In genomic region chr1:229420765-229421164, GRCh38 we compare ENCODE assay signal across 17 cellular contexts.
DNase-seq lines count a peak whose midpoint lies in the region; ATAC-seq, FAIRE-seq and TF ChIP-seq lines count a peak whose summit lies in the region.
"Had no signal": no experiment of that assay in that cellular context is flagged by ENCODE, and none has a peak within 500 bp of the region (broad histone marks: within the 10 kb centered on the region; RNA-seq: fewer than 3 reads in every experiment).

No MANE protein-coding gene starts in this region.

- H4K20me1 ChIP-seq in DND-41 (ENCODE audit: insufficient read depth, low read length), result no peaks in the 10 kb centered on the region
- no peaks in the 10 kb centered on the region for H4K20me1 ChIP-seq in MM.1S (ENCODE audit: insufficient read depth, low read length)

- TF ChIP-seq CTCF in 22Rv1 (IDR thresholded peaks at IDR 0.05), result peak; percentile 49
- peak; percentile 25 for TF ChIP-seq CTCF in DND-41 (IDR thresholded peaks at IDR 0.05; ENCODE audit: borderline replicate concordance, extremely low read depth, low read length, poor library complexity, severe bottlenecking)
- TF ChIP-seq CTCF in MM.1S (IDR thresholded peaks at IDR 0.05; ENCODE audit: low read length), result peak; percentile 9; the same call in 1 of the 2 replicates

- H3K9me2 ChIP-seq in MM.1S (replicated peaks; ENCODE audit: insufficient read depth, low read length), result no peaks in the 10 kb centered on the region

- no peak for ATAC-seq in DND-41 (ENCODE audit: insufficient read depth, low read depth)
- ATAC-seq: body of pancreas had no signal

- H2AFZ ChIP-seq in DND-41 (ENCODE audit: low read depth, low read length) (no peak overlapping the region), MM.1S (ENCODE audit: low read length) (no peak overlapping the region)

- H3K27me3 ChIP-seq in DND-41 (ENCODE audit: insufficient read depth, low read length, poor library complexity) (peaks cover under 1% of the 10 kb centered on the region), MM.1S (replicated peaks; ENCODE audit: insufficient read depth, low read length) (no peaks in the 10 kb centered on the region)
- H3K27me3 ChIP-seq: body of pancreas had no signal

- no peak overlapping the region for H3K27ac ChIP-seq in 22Rv1
- no peak overlapping the region for H3K27ac ChIP-seq in DND-41 (ENCODE audit: low read length)
- no peak overlapping the region for H3K27ac ChIP-seq in MM.1S (ENCODE audit: low read length)
- H3K27ac ChIP-seq: body of pancreas, esophagus squamous epithelium had no signal

- H3K4me3 ChIP-seq in DND-41 (ENCODE audit: low read depth in 1 of 2, low read length in 2 of 2) (no peak overlapping the region), MM.1S (ENCODE audit: low read length) (no peak overlapping the region)
- H3K4me3 ChIP-seq: body of pancreas, esophagus squamous epithelium had no signal

- H3K79me2 ChIP-seq in DND-41 (ENCODE audit: insufficient read depth, low read length) (no peaks in the 10 kb centered on the region), MM.1S (ENCODE audit: low read length) (no peaks in the 10 kb centered on the region)

- H3K9me3 ChIP-seq in DND-41 (ENCODE audit: insufficient read depth, low read length, severe bottlenecking) (no peaks in the 10 kb centered on the region), MM.1S (replicated peaks; ENCODE audit: insufficient read depth, low read length) (no peaks in the 10 kb centered on the region)
- H3K9me3 ChIP-seq: body of pancreas had no signal

- no peaks in the 10 kb centered on the region for H3F3A ChIP-seq in MM.1S (ENCODE audit: insufficient read depth, low read length)

- no peak overlapping the region for H3K9ac ChIP-seq in DND-41 (ENCODE audit: low read depth, low read length)
- no peak overlapping the region for H3K9ac ChIP-seq in MM.1S (ENCODE audit: low read length)

- FAIRE-seq in HTR-8/SVneo (lab: Jason Lieb, UNC), result no peak
- FAIRE-seq: islet of Langerhans had no signal

- H3K36me3 ChIP-seq in DND-41 (ENCODE audit: insufficient read depth, low read length) (no peaks in the 10 kb centered on the region), MM.1S (replicated peaks; ENCODE audit: insufficient read depth, low read length) (no peaks in the 10 kb centered on the region)
- H3K36me3 ChIP-seq: esophagus squamous epithelium had no signal

- H3K4me1 ChIP-seq in DND-41 (ENCODE audit: insufficient read depth, low read length) (no peaks in the 10 kb centered on the region), MM.1S (ENCODE audit: low read length) (no peaks in the 10 kb centered on the region)
- H3K4me1 ChIP-seq: body of pancreas, esophagus squamous epithelium had no signal

- DNase-seq in DND-41, result no peak
- no peak for DNase-seq in MM.1S
- peak; percentile 13 for DNase-seq in SHP77 treated with DMSO at 0.1 percent for 48 hours (lab: John Stamatoyannopoulos, UW)
- no peak for DNase-seq in stimulated activated naive CD4-positive, alpha-beta T cell (lab: John Stamatoyannopoulos, UW)
- no peak for DNase-seq in HTR-8/SVneo (ENCODE audit: insufficient read length, low spot score)
- DNase-seq in effector CD4-positive, alpha-beta T cell, result no peak
- DNase-seq in activated CD8-positive, alpha-beta memory T cell treated with anti-CD3 and anti-CD28 coated beads, Interleukin-2, amount 50 U/mL, for 4 hours, result no peak
- DNase-seq: activated CD4-positive, alpha-beta T cell treated with anti-CD3 and anti-CD28 coated beads for 1 hour; activated naive CD4-positive, alpha-beta T cell treated with anti-CD3 and anti-CD28 coated beads, Interleukin-2, amount 10 ng/mL, durations not matched to agents 7 days and 5 days; body of pancreas; esophagus squamous epithelium; GOT3; head of caudate nucleus; mesendoderm; retina had no signal

- no peak overlapping the region for H3K4me2 ChIP-seq in DND-41 (ENCODE audit: insufficient read depth, low read length)
- no peak overlapping the region for H3K4me2 ChIP-seq in MM.1S (ENCODE audit: low read depth, low read length)
